Comparison of ENCODE assay signal across 8 cellular contexts in genomic region chr17:75783069-75783783, GRCh38. TPM values are rescaled to one million over a fixed set of nuclear protein-coding genes. Genes with fewer than 3 reads are reported as not detected.
DNase-seq lines count a peak whose midpoint lies in the region; ATAC-seq and TF ChIP-seq lines count a peak whose summit lies in the region.

No MANE protein-coding gene starts in this region.

- no peaks in the 10 kb centered on the region for H3K9me3 Mint-ChIP-seq in activated naive CD4-positive, alpha-beta T cell treated with anti-CD3 and anti-CD28 coated beads, Interleukin-2, amount 50 U/mL, for 24 hours
- H3K9me3 Mint-ChIP-seq in activated T-helper 17 cell treated with anti-CD3 and anti-CD28 coated beads, Interleukin-2, amount 50 U/mL, for 72 hours: no peaks in the 10 kb centered on the region

- intact Hi-C loops in left colon (cut with DNase I, micrococcal nuclease): no loop called here

- H3K4me2 ChIP-seq in hepatocyte: peak overlapping the region; percentile 73

- peaks cover 43% of the 10 kb centered on the region for H3K79me2 ChIP-seq in hepatocyte

- no peaks in the 10 kb centered on the region for H3K9me3 ChIP-seq in hepatocyte (ENCODE audit: low read depth)

- H3K9me2 ChIP-seq in hepatocyte (replicated peaks; ENCODE audit: insufficient read depth): no peaks in the 10 kb centered on the region

- peak overlapping the region; percentile 94 for H3K27ac Mint-ChIP-seq in activated naive CD4-positive, alpha-beta T cell treated with anti-CD3 and anti-CD28 coated beads, Interleukin-2, amount 50 U/mL, for 24 hours
- peak overlapping the region; percentile 98 for H3K27ac Mint-ChIP-seq in activated T-helper 17 cell treated with anti-CD3 and anti-CD28 coated beads, Interleukin-2, amount 50 U/mL, for 72 hours

- peak overlapping the region; percentile 8 for H2AFZ ChIP-seq in hepatocyte

- 33% methylated on average over 6 of the region's 6 CpGs for WGBS in hepatocyte (ENCODE audit: low lambda C conversion rate, missing lambda C conversion rate)

- H3K4me3 Mint-ChIP-seq in activated naive CD4-positive, alpha-beta T cell treated with anti-CD3 and anti-CD28 coated beads, Interleukin-2, amount 50 U/mL, for 24 hours: peak overlapping the region; percentile 76
- peak overlapping the region; percentile 88 for H3K4me3 Mint-ChIP-seq in activated T-helper 17 cell treated with anti-CD3 and anti-CD28 coated beads, Interleukin-2, amount 50 U/mL, for 72 hours

- peaks cover 3% of the 10 kb centered on the region for H3K36me3 ChIP-seq in hepatocyte (replicated peaks; ENCODE audit: insufficient read depth, low read depth)

- peak; percentile 19 for ATAC-seq in activated T-helper 17 cell treated with anti-CD3 and anti-CD28 coated beads, Interleukin-2, amount 50 U/mL, for 72 hours (replicated peaks)
- peak; percentile 7 for ATAC-seq in stimulated activated naive CD8-positive, alpha-beta T cell treated with anti-CD3 and anti-CD28 coated beads, Interleukin-15, Interleukin-2, amounts not matched to agents 100 U/mL and 50 U/mL, for 24 hours
- ATAC-seq in left colon: no peak

- peaks cover 11% of the 10 kb centered on the region for H3K36me3 Mint-ChIP-seq in activated naive CD4-positive, alpha-beta T cell treated with anti-CD3 and anti-CD28 coated beads, Interleukin-2, amount 50 U/mL, for 24 hours
- peaks cover 49% of the 10 kb centered on the region for H3K36me3 Mint-ChIP-seq in activated T-helper 17 cell treated with anti-CD3 and anti-CD28 coated beads, Interleukin-2, amount 50 U/mL, for 72 hours (ENCODE audit: low read depth)

- H3K27me3 Mint-ChIP-seq in activated naive CD4-positive, alpha-beta T cell treated with anti-CD3 and anti-CD28 coated beads, Interleukin-2, amount 50 U/mL, for 24 hours: no peaks in the 10 kb centered on the region
- H3K27me3 Mint-ChIP-seq in activated T-helper 17 cell treated with anti-CD3 and anti-CD28 coated beads, Interleukin-2, amount 50 U/mL, for 72 hours: no peaks in the 10 kb centered on the region

- no peak overlapping the region for H3K4me3 ChIP-seq in hepatocyte

- TF ChIP-seq CTCF in hepatocyte (IDR thresholded peaks at IDR 0.05; ENCODE audit: poor library complexity): peak; percentile 74

- no peaks in the 10 kb centered on the region for H3K27me3 ChIP-seq in hepatocyte

- H3K27ac ChIP-seq in hepatocyte: peak overlapping the region; percentile 100

- H3K4me1 ChIP-seq in hepatocyte (ENCODE audit: insufficient read depth): peaks cover 35% of the 10 kb centered on the region

- DNase-seq in activated naive CD4-positive, alpha-beta T cell treated with anti-CD3 and anti-CD28 coated beads, Interleukin-2, amount 50 U/mL, for 16 hours: no peak
- peak; percentile 53 for DNase-seq in NCI-H1694 treated with DMSO at 0.1 percent for 48 hours (lab: John Stamatoyannopoulos, UW)
- peak; percentile 77 for DNase-seq in hepatocyte (ENCODE audit: low spot score)
- DNase-seq in stimulated activated naive CD8-positive, alpha-beta T cell treated with anti-CD3 and anti-CD28 coated beads, Interleukin-15, Interleukin-2, amounts not matched to agents 100 U/mL and 50 U/mL, for 24 hours: no peak
- no peak for DNase-seq in activated CD8-positive, alpha-beta memory T cell treated with anti-CD3 and anti-CD28 coated beads, Interleukin-2, amount 50 U/mL, for 4 hours
- no peak for DNase-seq in left colon

- H3K4me1 Mint-ChIP-seq in activated naive CD4-positive, alpha-beta T cell treated with anti-CD3 and anti-CD28 coated beads, Interleukin-2, amount 50 U/mL, for 24 hours: peaks cover 41% of the 10 kb centered on the region
- H3K4me1 Mint-ChIP-seq in activated T-helper 17 cell treated with anti-CD3 and anti-CD28 coated beads, Interleukin-2, amount 50 U/mL, for 72 hours: peaks cover 25% of the 10 kb centered on the region

- peaks cover 12% of the 10 kb centered on the region for H4K20me1 ChIP-seq in hepatocyte (ENCODE audit: insufficient read depth, poor library complexity, severe bottlenecking)

RNA-seq across cellular contexts. Expression of gene UNK, which starts 1.4 kb away (rescaled TPM):
- total RNA-seq in activated T-helper 17 cell treated with anti-CD3 and anti-CD28 coated beads, Interleukin-2, amount 50 U/mL, for 72 hours: 10 to 100 TPM; 19.0 to 22.1 TPM
- 26.7 and 30.9 TPM in 2 replicates for total RNA-seq in hepatocyte
- 22.3 and 28.2 TPM in 2 replicates for polyA plus RNA-seq in hepatocyte
- 10 to 100 TPM; 18.3 to 21.8 TPM for total RNA-seq in left colon

RNA-seq across cellular contexts. Expression of gene GALK1, which starts 18.2 kb away (rescaled TPM):
- total RNA-seq in activated T-helper 17 cell treated with anti-CD3 and anti-CD28 coated beads, Interleukin-2, amount 50 U/mL, for 72 hours: 10 to 100 TPM; 43.4 to 51.4 TPM
- total RNA-seq in hepatocyte (63.7 and 76.4 TPM in 2 replicates), left colon (10 to 100 TPM; 14.1 to 16.9 TPM)
- 139 and 161 TPM in 2 replicates for polyA plus RNA-seq in hepatocyte

Comparison
In these comparisons a context has a peak if more than half of its experiments do, and no peak if none do; other contexts are left out.
1. DNase-seq: peak in NCI-H1694 treated with DMSO at 0.1 percent for 48 hours (single experiment) and hepatocyte (single experiment); none in activated naive CD4-positive, alpha-beta T cell treated with anti-CD3 and anti-CD28 coated beads, Interleukin-2, amount 50 U/mL, for 16 hours (single experiment), stimulated activated naive CD8-positive, alpha-beta T cell treated with anti-CD3 and anti-CD28 coated beads, Interleukin-15, Interleukin-2, amounts not matched to agents 100 U/mL and 50 U/mL, for 24 hours (single experiment), activated CD8-positive, alpha-beta memory T cell treated with anti-CD3 and anti-CD28 coated beads, Interleukin-2, amount 50 U/mL, for 4 hours (single experiment) and left colon (0 of 2).